14 cellular contexts compared by ENCODE assay signal in genomic region chr17:2867441-2868424, GRCh38.
DNase-seq lines count a peak whose midpoint lies in the region; TF ChIP-seq lines count a peak whose summit lies in the region.
"Had no signal": no experiment of that assay in that cellular context is flagged by ENCODE, and none has a peak within 500 bp of the region (broad histone marks: within the 10 kb centered on the region; RNA-seq: fewer than 3 reads in every experiment).

No MANE protein-coding gene starts in this region.

- H4K20me1 ChIP-seq in fibroblast of lung (ENCODE audit: control insufficient read depth, extremely low read depth, insufficient read depth, low read length) (no peaks in the 10 kb centered on the region), osteoblast (ENCODE audit: insufficient read depth, low read length) (no peaks in the 10 kb centered on the region)

- no peak overlapping the region for H3K9ac ChIP-seq in fibroblast of lung (ENCODE audit: insufficient read depth, low read length)

- DNase-seq in Daoy (ENCODE audit: low read depth), result peak; percentile 58
- DNase-seq in NB4 (ENCODE audit: low read depth), result peak; percentile 33
- peak; percentile 69 to 77 for DNase-seq in fibroblast of lung (ENCODE audit: low read depth in 2 of 2)
- DNase-seq in osteoblast (ENCODE audit: insufficient read length, low spot score, missing footprints), result peak; percentile 93
- no peak for DNase-seq in NCI-H82 treated with DMSO at 0.1 percent for 48 hours (lab: John Stamatoyannopoulos, UW; ENCODE audit: unreplicated experiment)
- DNase-seq in activated CD4-positive, alpha-beta memory T cell treated with anti-CD3 and anti-CD28 coated beads, Interleukin-2, amount 10 ng/mL, durations not matched to agents 7 days and 5 days, result no peak
- DNase-seq in NCI-H1436 treated with DMSO at 0.1 percent for 48 hours (lab: John Stamatoyannopoulos, UW), result no peak
- no peak for DNase-seq in OCI-M2 (lab: John Stamatoyannopoulos, UW; ENCODE audit: unreplicated experiment)
- DNase-seq: activated effector memory CD4-positive, alpha-beta T cell treated with anti-CD3 and anti-CD28 coated beads, Interleukin-2, amount 50 U/mL, for 16 hours; DMS 273 treated with DMSO at 0.1 percent for 48 hours; NCI-H446 treated with DMSO at 0.1 percent for 48 hours; stimulated activated CD4-positive, alpha-beta T cell treated with anti-CD3 and anti-CD28 coated beads, Interleukin-2, amount 100 ng/mL, for 24 hours; stomach had no signal

- H3K4me3 Mint-ChIP-seq in activated CD4-positive, alpha-beta memory T cell treated with anti-CD3 and anti-CD28 coated beads, Interleukin-2, amount 10 ng/mL, durations not matched to agents 7 days and 5 days, result no peak overlapping the region
- H3K4me3 Mint-ChIP-seq: dendritic cell treated with granulocyte-macrophage colony-stimulating factor and Interleukin-4, amounts not matched to agents 40 ng/mL and 50 ng/mL, for 4 days had no signal

- H2AFZ ChIP-seq in fibroblast of lung (ENCODE audit: low read length), result no peak overlapping the region
- H2AFZ ChIP-seq in osteoblast (ENCODE audit: low read length), result peak overlapping the region; percentile 68

- CTCF ChIA-PET in activated CD4-positive, alpha-beta memory T cell treated with anti-CD3 and anti-CD28 coated beads, Interleukin-2, amount 10 ng/mL, durations not matched to agents 7 days and 5 days (lab: Charles Lee), result no interaction called here

- H3K4me3 ChIP-seq in NB4 (ENCODE audit: low read depth, low read length), result no peak overlapping the region
- H3K4me3 ChIP-seq in fibroblast of lung (replicated peaks in 1 of 4; ENCODE audit: control extremely low read depth in 1 of 4, insufficient read depth in 1 of 4, low read depth in 3 of 4, low read length in 4 of 4), result no peak overlapping the region
- peak overlapping the region; percentile 44 for H3K4me3 ChIP-seq in osteoblast (ENCODE audit: insufficient read depth, low read length)
- H3K4me3 ChIP-seq: stomach had no signal

- no peak for TF ChIP-seq POLR2A in NB4 (IDR thresholded peaks at IDR 0.05; ENCODE audit: extremely low read depth, insufficient read length)

- H3K79me2 ChIP-seq in fibroblast of lung (ENCODE audit: control insufficient read depth, insufficient read depth, low read length) (no peaks in the 10 kb centered on the region), osteoblast (ENCODE audit: insufficient read depth, low read length) (peaks cover 7% of the 10 kb centered on the region)

- no peaks in the 10 kb centered on the region for H3K36me3 ChIP-seq in fibroblast of lung (ENCODE audit: control insufficient read depth, insufficient read depth, low read length)
- H3K36me3 ChIP-seq in osteoblast (ENCODE audit: insufficient read depth, low read length), result no peaks in the 10 kb centered on the region

- no peaks in the 10 kb centered on the region for H3K36me3 Mint-ChIP-seq in activated CD4-positive, alpha-beta memory T cell treated with anti-CD3 and anti-CD28 coated beads, Interleukin-2, amount 10 ng/mL, durations not matched to agents 7 days and 5 days (ENCODE audit: low read depth)

- H3K4me2 ChIP-seq in fibroblast of lung (ENCODE audit: extremely low read depth, insufficient read depth, low read length) (peak overlapping the region; percentile 23), osteoblast (ENCODE audit: insufficient read depth, low read length) (peak overlapping the region; percentile 70)

- H3K9me3 Mint-ChIP-seq in activated CD4-positive, alpha-beta memory T cell treated with anti-CD3 and anti-CD28 coated beads, Interleukin-2, amount 10 ng/mL, durations not matched to agents 7 days and 5 days, result no peaks in the 10 kb centered on the region
- H3K9me3 Mint-ChIP-seq: dendritic cell treated with granulocyte-macrophage colony-stimulating factor and Interleukin-4, amounts not matched to agents 40 ng/mL and 50 ng/mL, for 4 days had no signal

- H3K4me1 Mint-ChIP-seq in activated CD4-positive, alpha-beta memory T cell treated with anti-CD3 and anti-CD28 coated beads, Interleukin-2, amount 10 ng/mL, durations not matched to agents 7 days and 5 days, result no peaks in the 10 kb centered on the region

- H3K27ac Mint-ChIP-seq in activated CD4-positive, alpha-beta memory T cell treated with anti-CD3 and anti-CD28 coated beads, Interleukin-2, amount 10 ng/mL, durations not matched to agents 7 days and 5 days, result no peak overlapping the region
- H3K27ac Mint-ChIP-seq: dendritic cell treated with granulocyte-macrophage colony-stimulating factor and Interleukin-4, amounts not matched to agents 40 ng/mL and 50 ng/mL, for 4 days had no signal

- H3K27me3 ChIP-seq in fibroblast of lung (ENCODE audit: control insufficient read depth, insufficient read depth, low read length) (no peaks in the 10 kb centered on the region), osteoblast (ENCODE audit: insufficient read depth, low read length) (no peaks in the 10 kb centered on the region)
- H3K27me3 ChIP-seq: stomach had no signal

- H3K9me3 ChIP-seq in fibroblast of lung (ENCODE audit: control insufficient read depth, insufficient read depth, low read depth, low read length), result no peaks in the 10 kb centered on the region
- H3K9me3 ChIP-seq in osteoblast (ENCODE audit: low read depth, low read length), result no peaks in the 10 kb centered on the region
- H3K9me3 ChIP-seq: stomach had no signal

- H3K4me1 ChIP-seq in fibroblast of lung (ENCODE audit: control insufficient read depth, extremely low read depth, insufficient read depth, low read length) (peaks cover 2% of the 10 kb centered on the region), osteoblast (ENCODE audit: insufficient read depth, low read length) (peaks cover 19% of the 10 kb centered on the region)

- no peak overlapping the region for H3K27ac ChIP-seq in fibroblast of lung (ENCODE audit: insufficient read depth, low read length)
- peak overlapping the region; percentile 55 for H3K27ac ChIP-seq in osteoblast (ENCODE audit: low read depth, low read length)

- no peaks in the 10 kb centered on the region for H3K27me3 Mint-ChIP-seq in activated CD4-positive, alpha-beta memory T cell treated with anti-CD3 and anti-CD28 coated beads, Interleukin-2, amount 10 ng/mL, durations not matched to agents 7 days and 5 days
- H3K27me3 Mint-ChIP-seq: dendritic cell treated with granulocyte-macrophage colony-stimulating factor and Interleukin-4, amounts not matched to agents 40 ng/mL and 50 ng/mL, for 4 days had no signal

- TF ChIP-seq CTCF in NB4 (IDR thresholded peaks at IDR 0.05; ENCODE audit: low read depth, low read length) (no peak), fibroblast of lung (conservative IDR thresholded peaks at IDR 0.05 in 1 of 2, IDR thresholded peaks at IDR 0.05 in 1 of 2; ENCODE audit: low read depth in 1 of 2, low read length in 2 of 2) (peak in 1 of 2 donors; percentile 30), osteoblast (IDR thresholded peaks at IDR 0.05; ENCODE audit: extremely low read depth, low read depth, low read length) (peak; percentile 19)

- POLR2A ChIA-PET in activated CD4-positive, alpha-beta memory T cell treated with anti-CD3 and anti-CD28 coated beads, Interleukin-2, amount 10 ng/mL, durations not matched to agents 7 days and 5 days (lab: Charles Lee), result no interaction called here

Comparison
In these comparisons a context has a peak if more than half of its experiments do, and no peak if none do; other contexts are left out.
1. DNase-seq: peak in Daoy (single experiment), NB4 (single experiment), fibroblast of lung (2 of 2) and osteoblast (single experiment); none in NCI-H82 treated with DMSO at 0.1 percent for 48 hours (single experiment), activated CD4-positive, alpha-beta memory T cell treated with anti-CD3 and anti-CD28 coated beads, Interleukin-2, amount 10 ng/mL, durations not matched to agents 7 days and 5 days (single experiment), NCI-H1436 treated with DMSO at 0.1 percent for 48 hours (single experiment) and OCI-M2 (single experiment).